Comparison of ENCODE assay signal across 7 cellular contexts in the genomic region with DNA sequence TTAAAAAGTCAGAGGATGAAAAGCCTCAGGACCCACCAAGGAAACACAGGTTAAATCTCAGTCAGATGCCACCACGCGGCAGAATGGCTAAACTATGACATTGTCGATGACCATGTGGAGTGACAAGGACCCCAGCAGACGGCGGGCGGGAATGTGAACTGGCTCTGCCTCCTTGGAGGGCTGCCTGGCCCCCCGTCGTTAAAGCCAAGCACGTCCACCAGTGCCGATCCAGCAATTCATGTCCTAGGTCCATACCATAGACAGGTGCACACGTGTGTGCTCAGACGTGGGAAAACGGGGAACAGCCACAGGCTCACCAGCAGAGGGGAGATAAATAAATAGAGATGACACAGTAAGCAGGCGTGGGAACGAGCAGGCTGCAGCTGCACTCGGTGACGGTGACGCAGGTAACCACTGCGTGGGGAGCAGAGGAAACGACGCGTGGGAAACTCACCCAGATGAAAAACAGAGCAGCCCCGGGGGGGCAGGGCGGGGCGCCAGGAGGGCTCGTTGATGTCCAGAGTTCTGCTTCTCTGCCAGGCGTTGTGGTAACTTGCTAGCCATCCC. TPM values are rescaled to one million over a fixed set of nuclear protein-coding genes. Genes with fewer than 3 reads are reported as not detected.
A peak's percentile ranks its signal among the peaks of the same experiment; 100 is the strongest.
DNase-seq lines count a peak whose midpoint lies in the region; ATAC-seq and TF ChIP-seq lines count a peak whose summit lies in the region.

No MANE protein-coding gene starts in this region.

- H3K27me3 Mint-ChIP-seq in osteocyte (ENCODE audit: unreplicated experiment), result peaks cover 34% of the 10 kb centered on the region
- H3K27me3 Mint-ChIP-seq in glutamatergic neuron (ENCODE audit: unreplicated experiment), result peaks cover 1% of the 10 kb centered on the region

- H3K4me1 ChIP-seq in HEK293 (ENCODE audit: control insufficient read depth, insufficient read depth, low read length), result peaks cover 15% of the 10 kb centered on the region; the same call in 1 of the 2 replicates

- H3K27ac ChIP-seq in HEK293 (ENCODE audit: extremely low read depth, low read depth, low read length), result no peak overlapping the region

- POLR2A ChIA-PET in HEK293 (lab: Yijun Ruan, JAX), result no interaction called here

- CTCF ChIA-PET in HEK293 (lab: Yijun Ruan, JAX), result interaction anchor here (0.7 kb wide), 1 partner anchor 176 kb away, joined by 4 read pairs; no protein-coding TSS in a partner anchor

- no peaks in the 10 kb centered on the region for H3K9me3 ChIP-seq in HEK293 (ENCODE audit: control insufficient read depth, insufficient read depth, low read depth, low read length)

- H3K4me1 Mint-ChIP-seq in osteocyte (ENCODE audit: unreplicated experiment) (peaks cover 14% of the 10 kb centered on the region), glutamatergic neuron (ENCODE audit: low read depth, unreplicated experiment) (peaks cover 12% of the 10 kb centered on the region)

- ATAC-seq in HG03280 (IDR thresholded peaks at IDR 0.05; ENCODE audit: unreplicated experiment), result no peak

- H3K4me3 ChIP-seq in HEK293 (ENCODE audit: low read depth, low read length), result no peak overlapping the region
- H3K4me3 ChIP-seq in cardiac fibroblast (replicated peaks in 1 of 2; ENCODE audit: low read depth in 2 of 2, low read length in 2 of 2), result no peak overlapping the region

- H3K9me3 Mint-ChIP-seq in osteocyte (ENCODE audit: unreplicated experiment), result no peaks in the 10 kb centered on the region
- peaks cover 6% of the 10 kb centered on the region for H3K9me3 Mint-ChIP-seq in glutamatergic neuron (ENCODE audit: unreplicated experiment)

- H3K4me3 Mint-ChIP-seq in osteocyte (ENCODE audit: unreplicated experiment), result no peak overlapping the region
- H3K4me3 Mint-ChIP-seq in glutamatergic neuron (ENCODE audit: unreplicated experiment), result no peak overlapping the region

- no peak for TF ChIP-seq CTCF in HEK293 (tag by site-specific recombination; IDR thresholded peaks at IDR 0.05)
- TF ChIP-seq CTCF in cardiac fibroblast (IDR thresholded peaks at IDR 0.05; ENCODE audit: low read depth, low read length), result no peak
- TF ChIP-seq CTCF in osteocyte (IDR thresholded peaks at IDR 0.05), result no peak
- TF ChIP-seq CTCF in glutamatergic neuron (IDR thresholded peaks at IDR 0.05; ENCODE audit: partially characterized antibody, unreplicated experiment), result no peak

- H3K36me3 Mint-ChIP-seq in osteocyte (ENCODE audit: unreplicated experiment), result no peaks in the 10 kb centered on the region
- H3K36me3 Mint-ChIP-seq in glutamatergic neuron (ENCODE audit: unreplicated experiment), result no peaks in the 10 kb centered on the region

- peak; percentile 54 to 74 (median 68) for DNase-seq in activated CD4-positive, CD25-positive, alpha-beta regulatory T cell (lab: John Stamatoyannopoulos, UW)
- DNase-seq in cardiac fibroblast (ENCODE audit: low read depth in 2 of 2) (peak; percentile 27 to 34), osteocyte (ENCODE audit: extremely low spot score, unreplicated experiment) (no peak), glutamatergic neuron (no peak)
- peak; percentile 80 to 86 for DNase-seq in stimulated activated CD4-positive, alpha-beta T cell treated with anti-CD3 and anti-CD28 coated beads, Interleukin-2, amount 100 ng/mL, for 24 hours

- H3K36me3 ChIP-seq in HEK293 (ENCODE audit: control insufficient read depth in 2 of 2, insufficient read depth in 1 of 2, low read length in 2 of 2), result no peaks in the 10 kb centered on the region

- H3K27ac Mint-ChIP-seq in osteocyte (ENCODE audit: unreplicated experiment), result no peak overlapping the region
- no peak overlapping the region for H3K27ac Mint-ChIP-seq in glutamatergic neuron (ENCODE audit: unreplicated experiment)

TF ChIP-seq in HEK293, 187 proteins besides CTCF, POLR2A, EP300 and RAD21:
- TF ChIP-seq SALL2 (tag by site-specific recombination; IDR thresholded peaks at IDR 0.05; ENCODE audit: borderline replicate concordance), result no peak
- no peak for TF ChIP-seq ZNF19 (tag by site-specific recombination; IDR thresholded peaks at IDR 0.05; ENCODE audit: low read depth)
- no peak for TF ChIP-seq ZNF10 (tag by site-specific recombination; IDR thresholded peaks at IDR 0.05)
- TF ChIP-seq EGR2 (tag by site-specific recombination; IDR thresholded peaks at IDR 0.05; ENCODE audit: low read depth), result 0 out of 2 replicates have a peak, but pooled peaks have one; percentile 6

RNA-seq across cellular contexts. Expression of a gene that starts 28.3 kb away (rescaled TPM):
- 7.6 and 9.0 TPM in 2 replicates for total RNA-seq in osteocyte
- 72.7 TPM for total RNA-seq in glutamatergic neuron (ENCODE audit: unreplicated experiment)

Comparison
In these comparisons a context has a peak if more than half of its experiments do, and no peak if none do; other contexts are left out.
1. DNase-seq: peak in activated CD4-positive, CD25-positive, alpha-beta regulatory T cell (4 of 4), cardiac fibroblast (2 of 2) and stimulated activated CD4-positive, alpha-beta T cell treated with anti-CD3 and anti-CD28 coated beads, Interleukin-2, amount 100 ng/mL, for 24 hours (2 of 2); none in osteocyte (single experiment) and glutamatergic neuron (single experiment).